In genomic region chr17:82493517-82493840, GRCh38 we compare ENCODE assay signal across 15 cellular contexts. TPM values are rescaled to one million over a fixed set of nuclear protein-coding genes. Genes with fewer than 3 reads are reported as not detected.
DNase-seq lines count a peak whose midpoint lies in the region; ATAC-seq and TF ChIP-seq lines count a peak whose summit lies in the region.
"Had no signal": no experiment of that assay in that cellular context is flagged by ENCODE, and none has a peak within 500 bp of the region (broad histone marks: within the 10 kb centered on the region; RNA-seq: fewer than 3 reads in every experiment).

No MANE protein-coding gene starts in this region.

- no peaks in the 10 kb centered on the region for H4K20me1 ChIP-seq in mammary epithelial cell (ENCODE audit: insufficient read depth, low read length)

- H3K27ac Mint-ChIP-seq in MCF 10A (ENCODE audit: low read depth, unreplicated experiment) (peak overlapping the region; percentile 87), T-helper 17 cell (peak overlapping the region; percentile 81), type B pancreatic cell (peak overlapping the region; percentile 94), glutamatergic neuron (ENCODE audit: unreplicated experiment) (no peak overlapping the region)

- H3K27me3 Mint-ChIP-seq in MCF 10A (ENCODE audit: insufficient read depth, unreplicated experiment), result no peaks in the 10 kb centered on the region
- no peaks in the 10 kb centered on the region for H3K27me3 Mint-ChIP-seq in T-helper 17 cell
- peaks cover 10% of the 10 kb centered on the region for H3K27me3 Mint-ChIP-seq in type B pancreatic cell
- peaks cover 22% of the 10 kb centered on the region for H3K27me3 Mint-ChIP-seq in glutamatergic neuron (ENCODE audit: unreplicated experiment)

- H3K4me3 ChIP-seq in mammary epithelial cell (replicated peaks in 1 of 3; ENCODE audit: insufficient read depth in 1 of 3, low read depth in 2 of 3, low read length in 3 of 3) (no peak overlapping the region), aorta (ENCODE audit: low read length in 2 of 2) (no peak overlapping the region)
- H3K4me3 ChIP-seq: dorsolateral prefrontal cortex, psoas muscle, upper lobe of right lung had no signal

- intact Hi-C loops in MCF 10A (cut with micrococcal nuclease) (no loop called here), mammary epithelial cell (cut with micrococcal nuclease) (loop anchor here (5.0 kb wide), 1 partner anchor 196 kb away; no protein-coding TSS in a partner anchor), aorta (cut with DNase I) (loop anchor here in 1 of 2 donors (5.0 kb wide), 2 partner anchors 59 to 141 kb away; no protein-coding TSS in a partner anchor)

- POLR2A ChIA-PET in MCF 10A (lab: Yijun Ruan, JAX), result interaction anchor here (0.7 to 7.0 kb wide), 11 partner anchors 11 to 634 kb away, joined by 3 to 128 read pairs (median 3); partner anchors contain the start of gene FOXK2

- H3K4me3 Mint-ChIP-seq in MCF 10A (ENCODE audit: unreplicated experiment), result no peak overlapping the region
- H3K4me3 Mint-ChIP-seq in T-helper 17 cell, result no peak overlapping the region
- H3K4me3 Mint-ChIP-seq in type B pancreatic cell, result no peak overlapping the region
- no peak overlapping the region for H3K4me3 Mint-ChIP-seq in glutamatergic neuron (ENCODE audit: unreplicated experiment)

- dilution Hi-C loops in mammary epithelial cell (cut with HindIII; ENCODE audit: low sequenced_read_pairs), result no loop called here

- BruUV-seq in MCF 10A (replicated peaks; lab: Mats Ljungman, UMichigan), result no TSS peak
- no TSS peak for BruUV-seq in mammary epithelial cell (replicated peaks; lab: Mats Ljungman, UMichigan)

- H3K4me2 ChIP-seq in mammary epithelial cell (ENCODE audit: insufficient read depth, low read depth, low read length), result no peak overlapping the region

- H3K9me3 Mint-ChIP-seq in MCF 10A (ENCODE audit: unreplicated experiment), result no peaks in the 10 kb centered on the region
- H3K9me3 Mint-ChIP-seq in type B pancreatic cell, result no peaks in the 10 kb centered on the region
- peaks cover 15% of the 10 kb centered on the region for H3K9me3 Mint-ChIP-seq in glutamatergic neuron (ENCODE audit: unreplicated experiment)

- peaks cover 24% of the 10 kb centered on the region for H3K4me1 ChIP-seq in mammary epithelial cell (ENCODE audit: insufficient read depth, low read length)
- H3K4me1 ChIP-seq in aorta (ENCODE audit: control insufficient read depth in 1 of 2, insufficient read depth in 2 of 2, low read length in 2 of 2), result no peaks in the 10 kb centered on the region

- in situ Hi-C loops in mammary epithelial cell (cut with MboI; ENCODE audit: low sequenced_read_pairs in 2 of 2), result no loop called here

- WGBS in mammary epithelial cell (ENCODE audit: low coverage, missing lambda C conversion rate), result 89% methylated on average over 4 of the region's 7 CpGs
- 63 to 70% methylated on average over 7 of the region's 7 CpGs for WGBS in aorta, 2 donors

- no peak overlapping the region for H2AFZ ChIP-seq in mammary epithelial cell (ENCODE audit: low read depth, low read length)

- no peaks in the 10 kb centered on the region for H3K79me2 ChIP-seq in mammary epithelial cell (ENCODE audit: insufficient read depth, low read length)

- TF ChIP-seq CTCF in MCF 10A (IDR thresholded peaks at IDR 0.05; ENCODE audit: unreplicated experiment), result no peak
- TF ChIP-seq CTCF in mammary epithelial cell (conservative IDR thresholded peaks at IDR 0.05 in 1 of 2, IDR thresholded peaks at IDR 0.05 in 1 of 2; ENCODE audit: extremely low read depth in 1 of 2, insufficient read depth in 1 of 2, low read depth in 1 of 2, low read length in 2 of 2), result no peak
- TF ChIP-seq CTCF in type B pancreatic cell (conservative IDR thresholded peaks at IDR 0.05), result no peak
- TF ChIP-seq CTCF in glutamatergic neuron (IDR thresholded peaks at IDR 0.05; ENCODE audit: partially characterized antibody, unreplicated experiment), result no peak

- CTCF ChIA-PET in MCF 10A (lab: Yijun Ruan, JAX), result interaction anchor here (0.7 to 1.2 kb wide), 8 partner anchors 11 to 61 kb away, joined by 3 to 7 read pairs (median 4); no protein-coding TSS in a partner anchor
- CTCF ChIA-PET in mammary epithelial cell (lab: Charles Lee; ENCODE audit: low non-redundant PET), result no interaction called here

- no peak for DNase-seq in MCF 10A (ENCODE audit: unreplicated experiment)
- no peak for DNase-seq in mammary epithelial cell
- no peak for DNase-seq in T-helper 17 cell
- DNase-seq in glomerular visceral epithelial cell (ENCODE audit: extremely low spot score), result peak; percentile 51
- no peak for DNase-seq in type B pancreatic cell (ENCODE audit: extremely low spot score, unreplicated experiment)
- DNase-seq in aorta, result no peak
- no peak for DNase-seq in glutamatergic neuron
- no peak for DNase-seq in UCSD-AML1 (lab: John Stamatoyannopoulos, UW; ENCODE audit: unreplicated experiment)
- DNase-seq: DMS79, foreskin fibroblast, NCI-H2107, psoas muscle, upper lobe of right lung, WERI-Rb-1 had no signal

- no peaks in the 10 kb centered on the region for H3K9me3 ChIP-seq in mammary epithelial cell (replicated peaks; ENCODE audit: insufficient read depth, low read length)
- no peaks in the 10 kb centered on the region for H3K9me3 ChIP-seq in T-helper 17 cell (ENCODE audit: control insufficient read depth, low read length, poor library complexity, severe bottlenecking)
- no peaks in the 10 kb centered on the region for H3K9me3 ChIP-seq in aorta (ENCODE audit: control insufficient read depth, low read length)
- H3K9me3 ChIP-seq: psoas muscle, upper lobe of right lung had no signal

- H3K36me3 ChIP-seq in mammary epithelial cell (ENCODE audit: insufficient read depth, low read length) (no peaks in the 10 kb centered on the region), aorta (ENCODE audit: control insufficient read depth in 1 of 2, insufficient read depth in 2 of 2, low read length in 1 of 2) (no peaks in the 10 kb centered on the region)

- no peak overlapping the region for H3K9ac ChIP-seq in mammary epithelial cell (ENCODE audit: insufficient read depth, low read length)

- H3K27me3 ChIP-seq in mammary epithelial cell (ENCODE audit: insufficient read depth, low read length), result no peaks in the 10 kb centered on the region
- no peaks in the 10 kb centered on the region for H3K27me3 ChIP-seq in aorta (ENCODE audit: control insufficient read depth in 1 of 2, insufficient read depth in 2 of 2, low read length in 1 of 2)
- H3K27me3 ChIP-seq: dorsolateral prefrontal cortex, upper lobe of right lung had no signal

- H3K27ac ChIP-seq in mammary epithelial cell (ENCODE audit: insufficient read depth, low read depth, low read length) (no peak overlapping the region), aorta (ENCODE audit: low read depth in 1 of 2, low read length in 2 of 2) (peak overlapping the region in 1 of 2 donors; percentile 71)
- H3K27ac ChIP-seq: upper lobe of right lung had no signal

- H3K4me1 Mint-ChIP-seq in MCF 10A (ENCODE audit: insufficient read depth, unreplicated experiment), result peaks cover 39% of the 10 kb centered on the region
- peaks cover 11% of the 10 kb centered on the region for H3K4me1 Mint-ChIP-seq in T-helper 17 cell
- H3K4me1 Mint-ChIP-seq in type B pancreatic cell (ENCODE audit: unreplicated experiment), result peaks cover 18% of the 10 kb centered on the region
- peaks cover 9% of the 10 kb centered on the region for H3K4me1 Mint-ChIP-seq in glutamatergic neuron (ENCODE audit: low read depth, unreplicated experiment)

- ATAC-seq in T-helper 17 cell (no peak), aorta (ENCODE audit: low FRiP score) (no peak)
- ATAC-seq: psoas muscle, upper lobe of right lung had no signal

- H3K36me3 Mint-ChIP-seq in MCF 10A (ENCODE audit: insufficient read depth, unreplicated experiment) (peaks cover 17% of the 10 kb centered on the region), T-helper 17 cell (ENCODE audit: low read depth) (no peaks in the 10 kb centered on the region), type B pancreatic cell (no peaks in the 10 kb centered on the region), glutamatergic neuron (ENCODE audit: unreplicated experiment) (no peaks in the 10 kb centered on the region)

RNA-seq across cellular contexts. Expression of gene FOXK2, which starts 26.1 kb away (rescaled TPM):
- total RNA-seq in MCF 10A (2022), result 85.9 and 104 TPM in 2 replicates
- 10 to 100 TPM; 57.3 to 80.8 TPM for total RNA-seq in mammary epithelial cell
- polyA plus RNA-seq in mammary epithelial cell, result 36.6 TPM
- polyA minus RNA-seq in mammary epithelial cell, result 43.2 TPM
- total RNA-seq in T-helper 17 cell, result 10 to 100 TPM; 41.5 to 42.7 TPM
- 59.5 and 75.5 TPM in 2 replicates for total RNA-seq in type B pancreatic cell (ENCODE audit: low replicate concordance)
- 10 to 100 TPM; 52.0 to 58.8 TPM for total RNA-seq in aorta
- polyA plus RNA-seq in aorta, result 10 to 100 TPM; 15.3 to 19.5 TPM
- 95.7 TPM for total RNA-seq in glutamatergic neuron (ENCODE audit: unreplicated experiment)

RNA-seq across cellular contexts. Expression of gene NARF, which starts 34.9 kb away (rescaled TPM):
- total RNA-seq in MCF 10A (2022) (20.6 TPM in 2 replicates), mammary epithelial cell (10 to 100 TPM; 25.0 to 31.5 TPM), T-helper 17 cell (10 to 100 TPM; 86.2 to 94.4 TPM), type B pancreatic cell (ENCODE audit: low replicate concordance) (75.4 and 111 TPM in 2 replicates), aorta (10 to 100 TPM; 45.9 to 76.0 TPM), glutamatergic neuron (ENCODE audit: unreplicated experiment) (177 TPM)
- polyA plus RNA-seq in mammary epithelial cell (45.0 TPM), aorta (100 to 1,000 TPM in 1 of 2 donors, 10 to 100 TPM in 1; 34.4 to 162 TPM)
- 31.3 TPM for polyA minus RNA-seq in mammary epithelial cell

RNA-seq across cellular contexts. Expression of gene CYBC1, which starts 42.9 kb away (rescaled TPM):
- 38.0 and 45.4 TPM in 2 replicates for total RNA-seq in MCF 10A (2022)
- total RNA-seq in mammary epithelial cell, result 10 to 100 TPM; 21.8 to 38.3 TPM
- 30.3 TPM for polyA plus RNA-seq in mammary epithelial cell
- polyA minus RNA-seq in mammary epithelial cell, result 21.6 TPM
- total RNA-seq in T-helper 17 cell, result 100 to 1,000 TPM; 110 to 121 TPM
- total RNA-seq in type B pancreatic cell (ENCODE audit: low replicate concordance), result 51.1 and 78.1 TPM in 2 replicates
- total RNA-seq in aorta, result 100 to 1,000 TPM in 1 of 2 donors, 10 to 100 TPM in 1; 59.9 to 131 TPM
- polyA plus RNA-seq in aorta, result 10 to 100 TPM; 26.5 to 65.7 TPM
- total RNA-seq in glutamatergic neuron (ENCODE audit: unreplicated experiment), result 134 TPM
